ENCODE assay signal across 19 cellular contexts in genomic region chr3:191087391-191087790, GRCh38.
DNase-seq lines count a peak whose midpoint lies in the region; ATAC-seq and TF ChIP-seq lines count a peak whose summit lies in the region.
"Had no signal": no experiment of that assay in that cellular context is flagged by ENCODE, and none has a peak within 500 bp of the region (broad histone marks: within the 10 kb centered on the region; RNA-seq: fewer than 3 reads in every experiment).

No MANE protein-coding gene starts in this region.

- H3K36me3 ChIP-seq in GM23248 (ENCODE audit: low read depth) (no peaks in the 10 kb centered on the region), fibroblast of lung (ENCODE audit: control insufficient read depth, insufficient read depth, low read length) (no peaks in the 10 kb centered on the region), osteoblast (ENCODE audit: insufficient read depth, low read length) (no peaks in the 10 kb centered on the region)

- 22 to 24% methylated on average over 3 of the region's 3 CpGs for WGBS in GM23248 (ENCODE audit: low coverage in 1 of 2, low lambda C conversion rate in 2 of 2, missing lambda C conversion rate in 2 of 2), 2 experiments

- TF ChIP-seq CTCF in fibroblast of lung (conservative IDR thresholded peaks at IDR 0.05 in 1 of 2, IDR thresholded peaks at IDR 0.05 in 1 of 2; ENCODE audit: low read depth in 1 of 2, low read length in 2 of 2) = no peak
- no peak for TF ChIP-seq CTCF in osteoblast (IDR thresholded peaks at IDR 0.05; ENCODE audit: extremely low read depth, low read depth, low read length)

- H3K27ac ChIP-seq in GM23248 (peak overlapping the region; percentile 45), fibroblast of lung (ENCODE audit: insufficient read depth, low read length) (no peak overlapping the region), osteoblast (ENCODE audit: low read depth, low read length) (no peak overlapping the region)
- H3K27ac ChIP-seq: SK-N-MC had no signal

- no peak overlapping the region for H3K9ac ChIP-seq in GM23248
- H3K9ac ChIP-seq in fibroblast of lung (ENCODE audit: insufficient read depth, low read length) = no peak overlapping the region

- ATAC-seq in HG03342 (IDR thresholded peaks at IDR 0.05; ENCODE audit: unreplicated experiment) = no peak

- H3K4me3 ChIP-seq in GM23248 (no peak overlapping the region), fibroblast of lung (replicated peaks in 1 of 4; ENCODE audit: control extremely low read depth in 1 of 4, insufficient read depth in 1 of 4, low read depth in 3 of 4, low read length in 4 of 4) (no peak overlapping the region), osteoblast (ENCODE audit: insufficient read depth, low read length) (no peak overlapping the region)
- H3K4me3 ChIP-seq: SK-N-MC had no signal

- no peaks in the 10 kb centered on the region for H3K79me2 ChIP-seq in GM23248 (ENCODE audit: insufficient read depth)
- H3K79me2 ChIP-seq in fibroblast of lung (ENCODE audit: control insufficient read depth, insufficient read depth, low read length) = no peaks in the 10 kb centered on the region
- H3K79me2 ChIP-seq in osteoblast (ENCODE audit: insufficient read depth, low read length) = no peaks in the 10 kb centered on the region

- H3K4me1 ChIP-seq in GM23248 (ENCODE audit: insufficient read depth) (peaks cover 38% of the 10 kb centered on the region), fibroblast of lung (ENCODE audit: control insufficient read depth, extremely low read depth, insufficient read depth, low read length) (peaks cover 3% of the 10 kb centered on the region), osteoblast (ENCODE audit: insufficient read depth, low read length) (peaks cover 9% of the 10 kb centered on the region)

- no peaks in the 10 kb centered on the region for H3K9me2 ChIP-seq in GM23248 (ENCODE audit: insufficient read depth)

- H3K27me3 ChIP-seq in GM23248 (replicated peaks; ENCODE audit: insufficient read depth) (no peaks in the 10 kb centered on the region), fibroblast of lung (ENCODE audit: control insufficient read depth, insufficient read depth, low read length) (no peaks in the 10 kb centered on the region), osteoblast (ENCODE audit: insufficient read depth, low read length) (no peaks in the 10 kb centered on the region)

- H4K20me1 ChIP-seq in GM23248 (ENCODE audit: insufficient read depth) (no peaks in the 10 kb centered on the region), fibroblast of lung (ENCODE audit: control insufficient read depth, extremely low read depth, insufficient read depth, low read length) (no peaks in the 10 kb centered on the region), osteoblast (ENCODE audit: insufficient read depth, low read length) (no peaks in the 10 kb centered on the region)

- H3K9me3 ChIP-seq in GM23248 (ENCODE audit: low read depth) (no peaks in the 10 kb centered on the region), fibroblast of lung (ENCODE audit: control insufficient read depth, insufficient read depth, low read depth, low read length) (no peaks in the 10 kb centered on the region), osteoblast (ENCODE audit: low read depth, low read length) (no peaks in the 10 kb centered on the region)

- H2AFZ ChIP-seq in GM23248 = no peak overlapping the region
- H2AFZ ChIP-seq in fibroblast of lung (ENCODE audit: low read length) = no peak overlapping the region
- H2AFZ ChIP-seq in osteoblast (ENCODE audit: low read length) = no peak overlapping the region

- in situ Hi-C loops in GM23248 (cut with MboI) = no loop called here

- H3F3A ChIP-seq in GM23248 (ENCODE audit: insufficient read depth) = peaks cover 30% of the 10 kb centered on the region; the same call in 1 of the 2 replicates

- DNase-seq in GM23248 (peak; percentile 86), NCI-H226 (peak; percentile 54), fibroblast of lung (ENCODE audit: low read depth in 2 of 2) (peak; percentile 27 to 39), osteoblast (ENCODE audit: insufficient read length, low spot score, missing footprints) (peak; percentile 68), NCI-H146 (lab: John Stamatoyannopoulos, UW) (no peak)
- no peak for DNase-seq in activated naive CD4-positive, alpha-beta T cell (lab: John Stamatoyannopoulos, UW)
- no peak for DNase-seq in stimulated activated CD4-positive, alpha-beta T cell treated with anti-CD3 and anti-CD28 coated beads, Interleukin-2, amount 100 ng/mL, for 48 hours
- DNase-seq: C1 segment of cervical spinal cord; CD8-positive, alpha-beta memory T cell; HFFc6; MM.1S; NCI-H1092; NCI-H1436 treated with DMSO at 0.1 percent for 48 hours; NCI-H2081; NCI-H748 treated with DMSO at 0.1 percent for 48 hours; OCI-M1; SHP77 had no signal

- H3K4me2 ChIP-seq in GM23248 (ENCODE audit: unreplicated experiment) (peak overlapping the region; percentile 21), fibroblast of lung (ENCODE audit: extremely low read depth, insufficient read depth, low read length) (no peak overlapping the region), osteoblast (ENCODE audit: insufficient read depth, low read length) (no peak overlapping the region)

Comparison
In these comparisons a context has a peak if more than half of its experiments do, and no peak if none do; other contexts are left out.
1. DNase-seq: peak in GM23248 (single experiment), NCI-H226 (single experiment), fibroblast of lung (2 of 2) and osteoblast (single experiment); none in activated naive CD4-positive, alpha-beta T cell (0 of 4), NCI-H146 (single experiment) and stimulated activated CD4-positive, alpha-beta T cell treated with anti-CD3 and anti-CD28 coated beads, Interleukin-2, amount 100 ng/mL, for 48 hours (0 of 2).